Comparison of ENCODE assay signal across 9 cellular contexts in the genomic region with DNA sequence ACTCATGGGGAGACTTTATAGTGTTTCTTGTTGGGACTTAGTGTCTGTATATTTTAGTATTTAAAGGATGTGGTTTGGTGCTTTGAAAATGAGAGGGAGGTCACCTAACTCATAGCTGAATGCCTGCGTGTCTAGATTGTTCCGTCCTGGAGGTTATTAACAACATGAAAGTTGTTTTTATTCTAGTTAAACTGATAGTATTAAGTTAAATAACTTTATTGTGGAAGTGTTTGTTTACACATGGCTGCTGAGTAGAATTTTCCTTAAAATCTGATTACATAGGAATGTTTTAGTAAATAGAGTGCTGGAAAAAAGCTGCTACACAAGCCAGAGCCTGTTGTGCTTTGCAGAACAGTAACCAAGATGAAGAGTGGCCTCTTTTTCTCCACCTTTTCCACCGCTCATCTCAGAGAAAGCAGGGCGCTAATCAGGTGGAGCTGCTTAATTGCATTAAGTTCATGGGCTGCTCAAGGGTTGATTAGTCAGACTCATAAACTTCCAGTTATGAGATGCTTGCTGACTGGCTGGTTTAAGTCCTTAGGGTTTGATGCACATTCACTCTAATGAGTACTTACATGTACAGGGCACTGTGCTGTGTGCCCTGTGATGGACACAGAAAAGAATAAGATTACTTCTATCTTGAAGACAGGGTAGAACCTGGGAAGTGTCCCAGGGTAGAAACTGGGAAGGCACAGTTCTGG.
DNase-seq lines count a peak whose midpoint lies in the region; ATAC-seq, FAIRE-seq and TF ChIP-seq lines count a peak whose summit lies in the region.
"Had no signal": no experiment of that assay in that cellular context is flagged by ENCODE, and none has a peak within 500 bp of the region (broad histone marks: within the 10 kb centered on the region; RNA-seq: fewer than 3 reads in every experiment).

No MANE protein-coding gene starts in this region.

- peak overlapping the region; percentile 42; the same call in 1 of the 2 replicates for H3K27ac ChIP-seq in Karpas-422 (ENCODE audit: low read length)
- no peak overlapping the region for H3K27ac ChIP-seq in endothelial cell of umbilical vein (ENCODE audit: insufficient read depth, low read depth, low read length)
- H3K27ac ChIP-seq in stomach: peak overlapping the region in 4 of 5 donors; percentile 38 to 80 (median 70)
- H3K27ac ChIP-seq: parathyroid adenoma had no signal

- no peaks in the 10 kb centered on the region for H3K27me3 Mint-ChIP-seq in activated CD8-positive, alpha-beta memory T cell treated with anti-CD3 and anti-CD28 coated beads, Interleukin-2, amount 10 ng/mL, durations not matched to agents 7 days and 5 days

- H3K9me2 ChIP-seq in Karpas-422 (replicated peaks; ENCODE audit: insufficient read depth, low read length): no peaks in the 10 kb centered on the region

- dilution Hi-C loops in endothelial cell of umbilical vein (cut with MboI; ENCODE audit: extremely low pct_ligation_motif_present, low sequenced_read_pairs): no loop called here

- no peak for TF ChIP-seq EP300 in stomach (IDR thresholded peaks at IDR 0.05)

- H3K79me2 ChIP-seq in Karpas-422 (ENCODE audit: low read length) (peaks cover 92% of the 10 kb centered on the region), endothelial cell of umbilical vein (ENCODE audit: control insufficient read depth, insufficient read depth, low read length) (peaks cover 9% of the 10 kb centered on the region)

- H4K20me1 ChIP-seq in Karpas-422 (ENCODE audit: insufficient read depth, low read depth, low read length) (no peaks in the 10 kb centered on the region), endothelial cell of umbilical vein (replicated peaks; ENCODE audit: control insufficient read depth, extremely low read depth, insufficient read depth, low read length) (peaks cover 1% of the 10 kb centered on the region)

- H3K9ac ChIP-seq in Karpas-422 (ENCODE audit: low read length) (no peak overlapping the region), endothelial cell of umbilical vein (replicated peaks; ENCODE audit: extremely low read depth, insufficient read depth, low read length) (no peak overlapping the region)
- H3K9ac ChIP-seq: parathyroid adenoma had no signal

- CTCF ChIA-PET in activated CD8-positive, alpha-beta memory T cell treated with anti-CD3 and anti-CD28 coated beads, Interleukin-2, amount 10 ng/mL, durations not matched to agents 7 days and 5 days (lab: Charles Lee): interaction anchor here (1.2 to 8.1 kb wide), 6 partner anchors 17 to 307 kb away, joined by 3 to 69 read pairs (median 3); partner anchors contain the start of genes FBXO34, SOCS4 and WDHD1
- CTCF ChIA-PET in endothelial cell of umbilical vein (lab: Charles Lee): interaction anchor here (0.8 to 1.9 kb wide), 3 partner anchors 12 to 55 kb away, joined by 3 to 9 read pairs (median 4); no protein-coding TSS in a partner anchor

- 14 to 39% (median 26%) methylated on average over 4 of the region's 4 CpGs for WGBS in stomach, 5 donors

- H3K4me3 Mint-ChIP-seq in activated CD8-positive, alpha-beta memory T cell treated with anti-CD3 and anti-CD28 coated beads, Interleukin-2, amount 10 ng/mL, durations not matched to agents 7 days and 5 days: peak overlapping the region; percentile 76

- POLR2A ChIA-PET in endothelial cell of umbilical vein (lab: Charles Lee): no interaction called here

- intact Hi-C loops in endothelial cell of umbilical vein (cut with micrococcal nuclease): no loop called here
- intact Hi-C loops in stomach (cut with DNase I; ENCODE audit: low total_unique reads): no loop called here

- H3K4me1 Mint-ChIP-seq in activated CD8-positive, alpha-beta memory T cell treated with anti-CD3 and anti-CD28 coated beads, Interleukin-2, amount 10 ng/mL, durations not matched to agents 7 days and 5 days: peaks cover 70% of the 10 kb centered on the region

- no peaks in the 10 kb centered on the region for H3K36me3 ChIP-seq in Karpas-422 (ENCODE audit: insufficient read depth, low read length)
- H3K36me3 ChIP-seq in endothelial cell of umbilical vein (ENCODE audit: control insufficient read depth in 2 of 2, extremely low read depth in 1 of 2, insufficient read depth in 2 of 2, low read length in 2 of 2): no peaks in the 10 kb centered on the region
- no peaks in the 10 kb centered on the region for H3K36me3 ChIP-seq in stomach

- no peak overlapping the region for H2AFZ ChIP-seq in Karpas-422 (ENCODE audit: low read length)
- no peak overlapping the region for H2AFZ ChIP-seq in endothelial cell of umbilical vein (ENCODE audit: low read depth, low read length)
- H2AFZ ChIP-seq: parathyroid adenoma had no signal

- TF ChIP-seq CTCF in endothelial cell of umbilical vein (IDR thresholded peaks at IDR 0.05; ENCODE audit: extremely low read depth in 1 of 2, insufficient read depth in 1 of 2, low read depth in 1 of 2, low read length in 2 of 2) (no peak), stomach (IDR thresholded peaks at IDR 0.05) (no peak)

- no peaks in the 10 kb centered on the region for H3K9me1 ChIP-seq in endothelial cell of umbilical vein (replicated peaks; ENCODE audit: control insufficient read depth, extremely low read depth, insufficient read depth, low read length)

- no peaks in the 10 kb centered on the region for H3K9me3 ChIP-seq in Karpas-422 (ENCODE audit: low read length)
- H3K9me3 ChIP-seq in endothelial cell of umbilical vein (replicated peaks; ENCODE audit: control insufficient read depth, insufficient read depth, low read length): no peaks in the 10 kb centered on the region
- H3K9me3 ChIP-seq in stomach: no peaks in the 10 kb centered on the region

- H3K9me3 Mint-ChIP-seq in activated CD8-positive, alpha-beta memory T cell treated with anti-CD3 and anti-CD28 coated beads, Interleukin-2, amount 10 ng/mL, durations not matched to agents 7 days and 5 days (ENCODE audit: low read depth): no peaks in the 10 kb centered on the region

- FAIRE-seq in endothelial cell of umbilical vein (lab: Jason Lieb, UNC): no peak

- no peak for TF ChIP-seq POLR2A in endothelial cell of umbilical vein (IDR thresholded peaks at IDR 0.05; ENCODE audit: low read depth, low read length)
- TF ChIP-seq POLR2A in stomach (IDR thresholded peaks at IDR 0.05): no peak

- no TSS peak for BruUV-seq in endothelial cell of umbilical vein (replicated peaks; lab: Mats Ljungman, UMichigan)

- H3K27me3 ChIP-seq in Karpas-422 (ENCODE audit: low read length) (no peaks in the 10 kb centered on the region), endothelial cell of umbilical vein (ENCODE audit: control insufficient read depth in 2 of 2, insufficient read depth in 2 of 2, low read length in 2 of 2) (no peaks in the 10 kb centered on the region), stomach (no peaks in the 10 kb centered on the region)

- H3K4me1 ChIP-seq in Karpas-422 (ENCODE audit: low read length) (peaks cover 69% of the 10 kb centered on the region), endothelial cell of umbilical vein (ENCODE audit: control insufficient read depth, extremely low read depth, insufficient read depth, low read length) (no peaks in the 10 kb centered on the region), stomach (peaks cover 30 to 87% (median 58%) of the 10 kb centered on the region in 4 donors)

- H3K4me2 ChIP-seq in Karpas-422 (ENCODE audit: low read depth, low read length, poor library complexity, severe bottlenecking) (no peak overlapping the region), endothelial cell of umbilical vein (ENCODE audit: insufficient read depth, low read length) (no peak overlapping the region)

- H3K36me3 Mint-ChIP-seq in activated CD8-positive, alpha-beta memory T cell treated with anti-CD3 and anti-CD28 coated beads, Interleukin-2, amount 10 ng/mL, durations not matched to agents 7 days and 5 days: peaks cover 5% of the 10 kb centered on the region

- ATAC-seq in activated CD8-positive, alpha-beta memory T cell treated with anti-CD3 and anti-CD28 coated beads, Interleukin-2, amount 10 ng/mL, durations not matched to agents 7 days and 5 days: peak; percentile 37

- peak overlapping the region; percentile 91 for H3K27ac Mint-ChIP-seq in activated CD8-positive, alpha-beta memory T cell treated with anti-CD3 and anti-CD28 coated beads, Interleukin-2, amount 10 ng/mL, durations not matched to agents 7 days and 5 days

- no peak overlapping the region for H3K4me3 ChIP-seq in Karpas-422 (ENCODE audit: low read length)
- H3K4me3 ChIP-seq in endothelial cell of umbilical vein (replicated peaks in 1 of 3; ENCODE audit: insufficient read depth in 1 of 3, low read depth in 1 of 3, low read length in 3 of 3): no peak overlapping the region
- no peak overlapping the region for H3K4me3 ChIP-seq in stomach

- no peak for DNase-seq in activated CD8-positive, alpha-beta memory T cell treated with anti-CD3 and anti-CD28 coated beads, Interleukin-2, amount 10 ng/mL, durations not matched to agents 7 days and 5 days
- DNase-seq in activated CD8-positive, alpha-beta memory T cell treated with anti-CD3 and anti-CD28 coated beads, Interleukin-2, amount 50 U/mL, for 48 hours: no peak
- DNase-seq in Karpas-422: no peak
- peak; percentile 13 for DNase-seq in endothelial cell of umbilical vein (ENCODE audit: low read depth, low spot score)
- no peak for DNase-seq in stomach
- DNase-seq in NCI-H2081 treated with DMSO at 0.1 percent for 48 hours (lab: John Stamatoyannopoulos, UW): no peak
- no peak for DNase-seq in Kasumi-1 (lab: John Stamatoyannopoulos, UW)
- no peak for DNase-seq in NOMO-1 treated with dmso at 0.1 percent for 144 hours (lab: John Stamatoyannopoulos, UW; ENCODE audit: unreplicated experiment)

TF ChIP-seq in endothelial cell of umbilical vein, 7 proteins besides CTCF, POLR2A, EP300 and RAD21:
- TF ChIP-seq MYC (IDR thresholded peaks at IDR 0.05; ENCODE audit: low read depth, low read length) (no peak), EZH2 (IDR thresholded peaks at IDR 0.05; ENCODE audit: borderline replicate concordance, low read depth, low read length, severe bottlenecking) (no peak), POLR2AphosphoS5 (IDR thresholded peaks at IDR 0.05; ENCODE audit: insufficient read depth, low read depth, low read length) (no peak)
- TF ChIP-seq, protein P1, sequence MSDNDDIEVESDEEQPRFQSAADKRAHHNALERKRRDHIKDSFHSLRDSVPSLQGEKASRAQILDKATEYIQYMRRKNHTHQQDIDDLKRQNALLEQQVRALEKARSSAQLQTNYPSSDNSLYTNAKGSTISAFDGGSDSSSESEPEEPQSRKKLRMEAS (IDR thresholded peaks at IDR 0.05; ENCODE audit: insufficient read depth, insufficient read length): no peak
